In the genomic region with DNA sequence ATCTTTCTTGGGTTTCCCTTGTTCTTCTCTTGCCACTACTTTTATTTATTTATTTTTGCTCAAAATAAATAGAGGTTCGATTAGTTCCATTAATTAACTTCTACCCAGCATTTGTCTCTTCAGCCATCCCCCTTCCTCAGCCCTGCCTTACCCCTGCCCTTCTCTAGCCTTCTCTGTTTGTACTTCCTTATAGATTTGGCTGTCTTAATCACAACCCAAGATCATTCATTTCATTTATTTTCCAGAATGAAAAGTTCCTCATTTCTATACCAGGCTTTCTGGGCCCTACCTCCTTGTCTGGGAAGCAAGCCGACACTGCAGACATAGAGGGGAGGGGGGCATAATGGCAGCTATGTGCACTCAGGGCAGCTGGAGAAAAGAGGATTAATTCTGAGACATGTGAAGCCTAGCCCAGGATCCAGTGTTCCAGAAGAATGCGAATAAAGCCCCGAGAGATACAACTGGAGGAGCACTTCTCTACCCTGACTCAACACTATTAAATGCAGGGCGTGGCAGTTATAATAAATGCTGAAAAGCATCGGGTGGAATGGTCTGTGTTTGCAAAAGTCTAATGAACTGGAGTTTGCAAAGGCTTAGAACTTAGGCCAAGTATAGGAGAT, we compare ENCODE assay signal across 8 cellular contexts. TPM values are rescaled to one million over a fixed set of nuclear protein-coding genes. Genes with fewer than 3 reads are reported as not detected.
DNase-seq lines count a peak whose midpoint lies in the region; ATAC-seq and TF ChIP-seq lines count a peak whose summit lies in the region.

No MANE protein-coding gene starts in this region.

- peaks cover 98% of the 10 kb centered on the region for H3K4me1 ChIP-seq in CD8-positive, alpha-beta memory T cell (ENCODE audit: insufficient read depth, low read length)

- no peak for DNase-seq in CD8-positive, alpha-beta memory T cell
- DNase-seq in NCI-H524 treated with DMSO at 0.1 percent for 48 hours (lab: John Stamatoyannopoulos, UW) (peak; percentile 7), dorsolateral prefrontal cortex (no peak), NCI-H2227 (lab: John Stamatoyannopoulos, UW; ENCODE audit: unreplicated experiment) (no peak)
- no peak for DNase-seq in natural killer cell treated with Interleukin-12 subunit alpha and Interleukin-12 subunit beta and Interleukin-15 and Interleukin-18, amount 100 ng/mL, for 72 hours (ENCODE audit: low spot score)
- DNase-seq in stimulated activated CD4-positive, alpha-beta T cell treated with anti-CD3 and anti-CD28 coated beads, Interleukin-2, amount 100 ng/mL, for 24 hours, result no peak
- DNase-seq in stimulated activated CD4-positive, alpha-beta T cell treated with anti-CD3 and anti-CD28 coated beads, Interleukin-2, amount 100 ng/mL, for 48 hours, result no peak

- POLR2A ChIA-PET in CD8-positive, alpha-beta memory T cell (lab: Charles Lee), result interaction anchor here (0.7 to 2.2 kb wide), 5 partner anchors 8 to 55 kb away, joined by 3 to 7 read pairs (median 4); no protein-coding TSS in a partner anchor

- peak overlapping the region; percentile 47 for H3K4me3 ChIP-seq in CD8-positive, alpha-beta memory T cell (ENCODE audit: low read length)
- peak overlapping the region in 3 of 59 donors; percentile 10 to 34 (median 16) for H3K4me3 ChIP-seq in dorsolateral prefrontal cortex

- no peaks in the 10 kb centered on the region for H3K27me3 ChIP-seq in CD8-positive, alpha-beta memory T cell (ENCODE audit: insufficient read depth, low read length, poor library complexity, severe bottlenecking)
- H3K27me3 ChIP-seq in dorsolateral prefrontal cortex, result no peaks in the 10 kb centered on the region

- no peaks in the 10 kb centered on the region for H3K9me3 Mint-ChIP-seq in CD8-positive, alpha-beta memory T cell
- peaks cover 3% of the 10 kb centered on the region for H3K9me3 Mint-ChIP-seq in natural killer cell treated with Interleukin-12 subunit alpha and Interleukin-12 subunit beta and Interleukin-15 and Interleukin-18, amount 100 ng/mL, for 72 hours

- H3K27ac Mint-ChIP-seq in CD8-positive, alpha-beta memory T cell, result peak overlapping the region; percentile 97 to 100 (median 98)
- peak overlapping the region; percentile 93 to 97 for H3K27ac Mint-ChIP-seq in natural killer cell treated with Interleukin-12 subunit alpha and Interleukin-12 subunit beta and Interleukin-15 and Interleukin-18, amount 100 ng/mL, for 72 hours

- intact Hi-C loops in dorsolateral prefrontal cortex (cut with DNase I), result no loop called here

- H3K27ac ChIP-seq in CD8-positive, alpha-beta memory T cell (ENCODE audit: low read depth, low read length), result peak overlapping the region; percentile 80
- peak overlapping the region in 52 of 59 donors; percentile 2 to 86 (median 64) for H3K27ac ChIP-seq in dorsolateral prefrontal cortex

- CTCF ChIA-PET in CD8-positive, alpha-beta memory T cell (lab: Charles Lee), result interaction anchor here (0.9 to 1.5 kb wide), 5 partner anchors 13 to 62 kb away, joined by 3 to 11 read pairs (median 3); no protein-coding TSS in a partner anchor

- peaks cover 98 to 100% (median 100%) of the 10 kb centered on the region in 3 donors for H3K4me1 Mint-ChIP-seq in CD8-positive, alpha-beta memory T cell
- H3K4me1 Mint-ChIP-seq in natural killer cell treated with Interleukin-12 subunit alpha and Interleukin-12 subunit beta and Interleukin-15 and Interleukin-18, amount 100 ng/mL, for 72 hours (ENCODE audit: low read depth in 2 of 2), result peaks cover 73 to 85% of the 10 kb centered on the region in 2 donors

- no peak for ATAC-seq in natural killer cell treated with Interleukin-12 subunit alpha and Interleukin-12 subunit beta and Interleukin-15 and Interleukin-18, amount 100 ng/mL, for 72 hours
- no peak for ATAC-seq in GM19328 (IDR thresholded peaks at IDR 0.05; ENCODE audit: unreplicated experiment)

- H3K27me3 Mint-ChIP-seq in CD8-positive, alpha-beta memory T cell, result peaks cover 0 to 1% of the 10 kb centered on the region in 2 donors
- no peaks in the 10 kb centered on the region for H3K27me3 Mint-ChIP-seq in natural killer cell treated with Interleukin-12 subunit alpha and Interleukin-12 subunit beta and Interleukin-15 and Interleukin-18, amount 100 ng/mL, for 72 hours

- peak overlapping the region; percentile 62 to 91 (median 82) for H3K4me3 Mint-ChIP-seq in CD8-positive, alpha-beta memory T cell
- H3K4me3 Mint-ChIP-seq in natural killer cell treated with Interleukin-12 subunit alpha and Interleukin-12 subunit beta and Interleukin-15 and Interleukin-18, amount 100 ng/mL, for 72 hours, result peak overlapping the region; percentile 84

- H3K36me3 Mint-ChIP-seq in CD8-positive, alpha-beta memory T cell, result peaks cover 0 to 4% (median 2%) of the 10 kb centered on the region in 3 donors
- H3K36me3 Mint-ChIP-seq in natural killer cell treated with Interleukin-12 subunit alpha and Interleukin-12 subunit beta and Interleukin-15 and Interleukin-18, amount 100 ng/mL, for 72 hours, result peaks cover 4% of the 10 kb centered on the region

- no peak for TF ChIP-seq CTCF in dorsolateral prefrontal cortex (IDR thresholded peaks at IDR 0.05 in 54 of 56, conservative IDR thresholded peaks at IDR 0.05 in 2 of 56; ENCODE audit: low read depth in 1 of 56, partially characterized antibody in 56 of 56)

- no peaks in the 10 kb centered on the region for H3K36me3 ChIP-seq in CD8-positive, alpha-beta memory T cell (ENCODE audit: insufficient read depth, low read length)

- no peaks in the 10 kb centered on the region for H3K9me3 ChIP-seq in CD8-positive, alpha-beta memory T cell (ENCODE audit: low read length)

RNA-seq across cellular contexts. Expression of gene PDCD4, which starts 6.4 kb away (rescaled TPM):
- 10 to 100 TPM; 88.4 to 96.1 TPM for total RNA-seq in CD8-positive, alpha-beta memory T cell
- 540 TPM for polyA plus RNA-seq in CD8-positive, alpha-beta memory T cell
- 100 to 1,000 TPM in 2 of 120 experiments, 10 to 100 TPM in 118; 45.2 to 105 (median 67.9) TPM for total RNA-seq in dorsolateral prefrontal cortex
- total RNA-seq in natural killer cell treated with Interleukin-12 subunit alpha and Interleukin-12 subunit beta and Interleukin-15 and Interleukin-18, amount 100 ng/mL, for 72 hours, result 10 to 100 TPM; 36.7 to 48.6 TPM

RNA-seq across cellular contexts. Expression of gene BBIP1, which starts 53.7 kb away (rescaled TPM):
- total RNA-seq in CD8-positive, alpha-beta memory T cell, result 10 to 100 TPM; 36.4 to 41.1 TPM
- 34.9 TPM for polyA plus RNA-seq in CD8-positive, alpha-beta memory T cell
- 10 to 100 TPM; 34.7 to 77.1 (median 51.3) TPM for total RNA-seq in dorsolateral prefrontal cortex
- 10 to 100 TPM; 29.0 to 33.2 TPM for total RNA-seq in natural killer cell treated with Interleukin-12 subunit alpha and Interleukin-12 subunit beta and Interleukin-15 and Interleukin-18, amount 100 ng/mL, for 72 hours

RNA-seq across cellular contexts. Expression of gene SHOC2, which starts 54.1 kb away (rescaled TPM):
- total RNA-seq in CD8-positive, alpha-beta memory T cell, result 10 to 100 TPM; 57.4 to 63.1 TPM
- 57.5 TPM for polyA plus RNA-seq in CD8-positive, alpha-beta memory T cell
- 100 to 1,000 TPM in 16 of 120 experiments, 10 to 100 TPM in 104; 59.5 to 118 (median 88.7) TPM for total RNA-seq in dorsolateral prefrontal cortex
- 10 to 100 TPM; 56.4 to 76.5 TPM for total RNA-seq in natural killer cell treated with Interleukin-12 subunit alpha and Interleukin-12 subunit beta and Interleukin-15 and Interleukin-18, amount 100 ng/mL, for 72 hours
